12 cellular contexts compared by ENCODE assay signal in genomic region chr11:47189100-47189834, GRCh38. TPM values are rescaled to one million over a fixed set of nuclear protein-coding genes. Genes with fewer than 3 reads are reported as not detected.
DNase-seq lines count a peak whose midpoint lies in the region; ATAC-seq and TF ChIP-seq lines count a peak whose summit lies in the region.
"Had no signal": no experiment of that assay in that cellular context is flagged by ENCODE, and none has a peak within 500 bp of the region (broad histone marks: within the 10 kb centered on the region; RNA-seq: fewer than 3 reads in every experiment).

No MANE protein-coding gene starts in this region.

- no peak for ATAC-seq in gastrocnemius medialis
- ATAC-seq: activated CD8-positive, alpha-beta memory T cell treated with anti-CD3 and anti-CD28 coated beads, Interleukin-2, amount 10 ng/mL, durations not matched to agents 7 days and 5 days; natural killer cell treated with Interleukin-12 subunit alpha and Interleukin-12 subunit beta and Interleukin-15 and Interleukin-18, amount 100 ng/mL, for 72 hours had no signal

- POLR2A ChIA-PET in SK-N-SH (lab: Yijun Ruan, JAX), result interaction anchor here (3.1 to 4.9 kb wide), 3 partner anchors 26 to 70 kb away, joined by 11 to 69 read pairs (median 48); partner anchors contain the start of genes ACP2 and DDB2

- H3K4me2 ChIP-seq in GM23248 (ENCODE audit: unreplicated experiment), result peak overlapping the region; percentile 2
- 0 out of 2 replicates have a peak overlapping the region, but pooled peaks have one; percentile 0 for H3K4me2 ChIP-seq in SK-N-SH

- CTCF ChIA-PET in SK-N-SH (lab: Yijun Ruan, JAX), result interaction anchor here (1.0 to 4.0 kb wide), 6 partner anchors 11 to 222 kb away, joined by 3 to 31 read pairs (median 13); no protein-coding TSS in a partner anchor

- no peaks in the 10 kb centered on the region for H3K36me3 ChIP-seq in GM23248 (ENCODE audit: low read depth)
- H3K36me3 ChIP-seq in SK-N-SH (replicated peaks in 1 of 2; ENCODE audit: control insufficient read depth in 1 of 2, insufficient read depth in 2 of 2, low read length in 1 of 2), result no peaks in the 10 kb centered on the region
- H3K36me3 ChIP-seq in gastrocnemius medialis, result no peaks in the 10 kb centered on the region
- no peaks in the 10 kb centered on the region for H3K36me3 ChIP-seq in ovary

- TF ChIP-seq CTCF in SK-N-SH (IDR thresholded peaks at IDR 0.05) (no peak), foreskin fibroblast (IDR thresholded peaks at IDR 0.05; ENCODE audit: low read depth, low read length) (no peak), gastrocnemius medialis (IDR thresholded peaks at IDR 0.05 in 4 of 5, conservative IDR thresholded peaks at IDR 0.05 in 1 of 5) (no peak), ovary (IDR thresholded peaks at IDR 0.05) (no peak)

- TF ChIP-seq RAD21 in SK-N-SH (IDR thresholded peaks at IDR 0.05; ENCODE audit: low read length), result no peak

- H3K9ac ChIP-seq in GM23248, result no peak overlapping the region
- no peak overlapping the region for H3K9ac ChIP-seq in SK-N-SH

- in situ Hi-C loops in GM23248 (cut with MboI), result no loop called here
- in situ Hi-C loops in gastrocnemius medialis (cut with MboI; ENCODE audit: low sequenced_read_pairs in 4 of 4), result loop anchor here in 1 of 4 donors (10.0 kb wide), 1 partner anchor 166 kb away; the partner anchor contains the start of gene MYBPC3

- TF ChIP-seq EP300 in SK-N-SH (IDR thresholded peaks at IDR 0.05; ENCODE audit: borderline replicate concordance in 1 of 2, low read depth in 1 of 2, low read length in 1 of 2), result peak in 1 of 2 experiments; percentile 20; a peak in 1 of 4 replicates
- no peak for TF ChIP-seq EP300 in ovary (IDR thresholded peaks at IDR 0.05)

- H3K27ac ChIP-seq in GM23248 (peak overlapping the region; percentile 23; the same call in 1 of the 2 replicates), SK-N-SH (ENCODE audit: low read depth in 2 of 2, low read length in 1 of 2) (peak overlapping the region in 1 of 2 experiments; percentile 7; a peak in 1 of 4 replicates), gastrocnemius medialis (peak overlapping the region; percentile 97 to 99 (median 98)), ovary (no peak overlapping the region)

- H3K4me3 ChIP-seq in GM23248, result no peak overlapping the region
- no peak overlapping the region for H3K4me3 ChIP-seq in SK-N-SH (ENCODE audit: low read depth in 2 of 2, low read length in 1 of 2)
- no peak overlapping the region for H3K4me3 ChIP-seq in foreskin fibroblast (ENCODE audit: low read depth in 1 of 2, low read length in 2 of 2)
- no peak overlapping the region for H3K4me3 ChIP-seq in gastrocnemius medialis
- no peak overlapping the region for H3K4me3 ChIP-seq in ovary

- TF ChIP-seq POLR2A in gastrocnemius medialis (IDR thresholded peaks at IDR 0.05), result no peak
- no peak for TF ChIP-seq POLR2A in ovary (IDR thresholded peaks at IDR 0.05)

- intact Hi-C loops in gastrocnemius medialis (cut with DNase I; ENCODE audit: low total_unique reads) (loop anchor here (10.0 kb wide), 4 partner anchors 256 to 824 kb away; partner anchors contain the start of genes CELF1, FNBP4 and RAPSN), ovary (cut with DNase I) (loop anchor here in 1 of 4 donors (10.0 kb wide), 1 partner anchor 226 kb away; no protein-coding TSS in a partner anchor)

- H3K79me2 ChIP-seq in GM23248 (ENCODE audit: insufficient read depth), result no peaks in the 10 kb centered on the region
- H3K79me2 ChIP-seq in SK-N-SH (ENCODE audit: insufficient read depth), result peaks cover 9% of the 10 kb centered on the region; the same call in 1 of the 2 replicates

- H3K4me1 ChIP-seq in GM23248 (ENCODE audit: insufficient read depth) (peaks cover 10% of the 10 kb centered on the region; the same call in 1 of the 2 replicates), SK-N-SH (ENCODE audit: control insufficient read depth in 1 of 2, insufficient read depth in 2 of 2, low read depth in 1 of 2, low read length in 1 of 2) (peaks cover 11 to 33% of the 10 kb centered on the region in 2 experiments; a peak in 3 of 4 replicates), gastrocnemius medialis (peaks cover 26 to 33% of the 10 kb centered on the region in 2 donors), ovary (ENCODE audit: insufficient read depth) (peaks cover 8% of the 10 kb centered on the region)

- H3F3A ChIP-seq in GM23248 (ENCODE audit: insufficient read depth) (peaks cover 13% of the 10 kb centered on the region; the same call in 1 of the 2 replicates), SK-N-SH (replicated peaks; ENCODE audit: insufficient read depth) (peaks cover 23% of the 10 kb centered on the region)

- DNase-seq in GM23248 (peak; percentile 77), SK-N-SH (no peak), foreskin fibroblast (peak; percentile 82 to 90), gastrocnemius medialis (no peak), UCSD-AML1 (lab: John Stamatoyannopoulos, UW; ENCODE audit: unreplicated experiment) (no peak), dermis blood vessel endothelial cell (no peak), NCI-H526 treated with DMSO at 0.1 percent for 48 hours (lab: John Stamatoyannopoulos, UW) (no peak), ovary (no peak)
- DNase-seq: activated CD8-positive, alpha-beta memory T cell treated with anti-CD3 and anti-CD28 coated beads, Interleukin-2, amount 10 ng/mL, durations not matched to agents 7 days and 5 days; effector CD4-positive, alpha-beta T cell had no signal

- no peaks in the 10 kb centered on the region for H3K9me2 ChIP-seq in GM23248 (ENCODE audit: insufficient read depth)
- no peaks in the 10 kb centered on the region for H3K9me2 ChIP-seq in SK-N-SH

- H2AFZ ChIP-seq in GM23248 (no peak overlapping the region), SK-N-SH (ENCODE audit: low read depth) (no peak overlapping the region; the same call in 1 of the 2 replicates)

- H3K9me3 ChIP-seq in GM23248 (ENCODE audit: low read depth) (no peaks in the 10 kb centered on the region), SK-N-SH (no peaks in the 10 kb centered on the region), gastrocnemius medialis (no peaks in the 10 kb centered on the region), ovary (no peaks in the 10 kb centered on the region)

- 67 to 72% methylated on average over 11 of the region's 11 CpGs for WGBS in GM23248 (ENCODE audit: low coverage in 1 of 2, low lambda C conversion rate in 2 of 2, missing lambda C conversion rate in 2 of 2), 2 experiments
- WGBS in SK-N-SH (ENCODE audit: low lambda C conversion rate), result 71% methylated on average over 11 of the region's 11 CpGs
- whole genome bisulfite sequencing in ovary, 3 donors, result 61% methylated on average over 11 of the region's 11 CpGs

- H4K20me1 ChIP-seq in GM23248 (ENCODE audit: insufficient read depth) (no peaks in the 10 kb centered on the region), SK-N-SH (ENCODE audit: insufficient read depth) (no peaks in the 10 kb centered on the region)

- H3K27me3 ChIP-seq in GM23248 (replicated peaks; ENCODE audit: insufficient read depth), result no peaks in the 10 kb centered on the region
- no peaks in the 10 kb centered on the region for H3K27me3 ChIP-seq in SK-N-SH (ENCODE audit: insufficient read depth)
- no peaks in the 10 kb centered on the region for H3K27me3 ChIP-seq in gastrocnemius medialis
- H3K27me3 ChIP-seq in ovary, result no peaks in the 10 kb centered on the region

TF ChIP-seq in SK-N-SH, 30 proteins besides CTCF, POLR2A, EP300 and RAD21 (continues in another document):
- TF ChIP-seq TEAD4 (IDR thresholded peaks at IDR 0.05; ENCODE audit: borderline replicate concordance, insufficient read depth) (peak; percentile 55; the same call in 1 of the 2 replicates), JUND (IDR thresholded peaks at IDR 0.05) (no peak), MEF2A (IDR thresholded peaks at IDR 0.05; ENCODE audit: borderline replicate concordance, low read depth) (no peak), TCF12 (IDR thresholded peaks at IDR 0.05) (peak; percentile 85)

RNA-seq across cellular contexts. Expression of gene PACSIN3, which starts 3.0 kb away (rescaled TPM):
- 13.6 and 17.5 TPM in 2 replicates for total RNA-seq in GM23248 (2014; rRNA removed; shearing (Covaris generic))
- polyA plus RNA-seq in GM23248 (2016; fragmentation: Nextera tagmentation; extraction: Ambion mirVana) (9.7 and 12.6 TPM in 2 replicates), SK-N-SH (2012; rRNA removed) (24.4 and 31.1 TPM in 2 replicates), ovary (10 to 100 TPM in 1 of 2 donors, 1 to 10 TPM in 1; 2.9 to 25.7 TPM)
- 15.8 and 23.6 TPM in 2 replicates for polyA plus RNA-seq in SK-N-SH (2012; cell fraction: cytosol; rRNA removed)
- 23.4 and 33.0 TPM in 2 replicates for polyA plus RNA-seq in SK-N-SH (2012; cell fraction: nucleus; rRNA removed)
- total RNA-seq in gastrocnemius medialis (100 to 1,000 TPM; 129 to 369 (median 205) TPM), dermis blood vessel endothelial cell (16.7 and 23.2 TPM in 2 replicates), ovary (10 to 100 TPM; 26.1 to 69.8 (median 40.8) TPM)
- total RNA-seq: OCI-LY7 had no signal

RNA-seq across cellular contexts. Expression of gene ARFGAP2, which starts 12.6 kb away (rescaled TPM):
- total RNA-seq in GM23248 (2014; rRNA removed; shearing (Covaris generic)), result 105 and 131 TPM in 2 replicates
- 44.9 and 45.7 TPM in 2 replicates for polyA plus RNA-seq in GM23248 (2016; fragmentation: Nextera tagmentation; extraction: Ambion mirVana)
- polyA plus RNA-seq in SK-N-SH (2012; rRNA removed), result 52.5 and 64.0 TPM in 2 replicates
- 26.8 and 42.2 TPM in 2 replicates for polyA plus RNA-seq in SK-N-SH (2012; cell fraction: cytosol; rRNA removed)
- 133 and 150 TPM in 2 replicates for polyA plus RNA-seq in SK-N-SH (2012; cell fraction: nucleus; rRNA removed)
- total RNA-seq in gastrocnemius medialis, result 100 to 1,000 TPM; 120 to 165 (median 142) TPM
- 132 and 177 TPM in 2 replicates for total RNA-seq in dermis blood vessel endothelial cell
- total RNA-seq in ovary, result 10 to 100 TPM; 66.0 to 94.9 (median 75.2) TPM
- 10 to 100 TPM; 41.5 to 65.2 TPM for polyA plus RNA-seq in ovary

RNA-seq across cellular contexts. Expression of gene DDB2, which starts 25.5 kb away (rescaled TPM):
- total RNA-seq in GM23248 (2014; rRNA removed; shearing (Covaris generic)), result 24.5 and 34.9 TPM in 2 replicates
- 40.3 and 41.3 TPM in 2 replicates for polyA plus RNA-seq in GM23248 (2016; fragmentation: Nextera tagmentation; extraction: Ambion mirVana)
- 83.5 and 95.5 TPM in 2 replicates for polyA plus RNA-seq in SK-N-SH (2012; rRNA removed)
- polyA plus RNA-seq in SK-N-SH (2012; cell fraction: cytosol; rRNA removed), result 65.2 and 68.4 TPM in 2 replicates
- polyA plus RNA-seq in SK-N-SH (2012; cell fraction: nucleus; rRNA removed), result 224 and 254 TPM in 2 replicates
- 10 to 100 TPM in 1 of 4 donors, 1 to 10 TPM in 3; 4.7 to 11.5 (median 7.1) TPM for total RNA-seq in gastrocnemius medialis
- total RNA-seq in dermis blood vessel endothelial cell, result 59.2 and 71.9 TPM in 2 replicates
- 10 to 100 TPM; 20.0 to 34.7 (median 25.8) TPM for total RNA-seq in ovary
- polyA plus RNA-seq in ovary, result 10 to 100 TPM; 21.1 to 40.6 TPM

RNA-seq across cellular contexts. Expression of gene ACP2, which starts 59.3 kb away (rescaled TPM):
- total RNA-seq in GM23248 (2014; rRNA removed; shearing (Covaris generic)), result 48.4 and 62.6 TPM in 2 replicates
- polyA plus RNA-seq in GM23248 (2016; fragmentation: Nextera tagmentation; extraction: Ambion mirVana) (29.0 and 30.0 TPM in 2 replicates), SK-N-SH (2012; rRNA removed) (15.9 and 17.5 TPM in 2 replicates), ovary (10 to 100 TPM; 14.7 to 20.1 TPM)
- polyA plus RNA-seq in SK-N-SH (2012; cell fraction: cytosol; rRNA removed), result 8.3 and 12.2 TPM in 2 replicates
- 39.2 and 48.5 TPM in 2 replicates for polyA plus RNA-seq in SK-N-SH (2012; cell fraction: nucleus; rRNA removed)
- total RNA-seq in gastrocnemius medialis (10 to 100 TPM; 12.4 to 36.2 (median 27.9) TPM), dermis blood vessel endothelial cell (52.6 and 64.2 TPM in 2 replicates), ovary (10 to 100 TPM; 15.1 to 25.5 (median 18.7) TPM)

Comparison
In these comparisons a context has a peak if more than half of its experiments do, and no peak if none do; other contexts are left out.
1. DNase-seq: peak in GM23248 (single experiment) and foreskin fibroblast (2 of 2); none in SK-N-SH (single experiment), gastrocnemius medialis (0 of 2), UCSD-AML1 (single experiment), dermis blood vessel endothelial cell (single experiment), NCI-H526 treated with DMSO at 0.1 percent for 48 hours (single experiment) and ovary (0 of 5).
2. H3K27ac ChIP-seq: peak in GM23248 (single experiment) and gastrocnemius medialis (4 of 4); none in ovary (0 of 2).